8 cellular contexts compared by ENCODE assay signal in genomic region chr2:26245231-26245732, GRCh38. TPM values are rescaled to one million over a fixed set of nuclear protein-coding genes. Genes with fewer than 3 reads are reported as not detected.
A peak's percentile ranks its signal among the peaks of the same experiment; 100 is the strongest.
DNase-seq lines count a peak whose midpoint lies in the region; ATAC-seq and TF ChIP-seq lines count a peak whose summit lies in the region.

No MANE protein-coding gene starts in this region.

- H3K9ac ChIP-seq in KMS-11, result peak overlapping the region; percentile 89; the same call in 1 of the 2 replicates

- 0 to 1% methylated on average over 21 of the region's 21 CpGs for WGBS in ectodermal cell, 2 experiments
- 0% methylated on average over 5 to 14 of the region's 21 CpGs for WGBS in mesodermal cell (ENCODE audit: insufficient coverage in 2 of 2), 2 experiments

- H2AFZ ChIP-seq in KMS-11 (ENCODE audit: low read depth), result peak overlapping the region; percentile 97; the same call in 1 of the 2 replicates

- no peaks in the 10 kb centered on the region for H4K20me1 ChIP-seq in KMS-11 (ENCODE audit: insufficient read depth)

- no peaks in the 10 kb centered on the region for H3K27me3 ChIP-seq in KMS-11 (ENCODE audit: insufficient read depth, low read depth)
- no peaks in the 10 kb centered on the region for H3K27me3 ChIP-seq in ectodermal cell (ENCODE audit: control insufficient read depth, insufficient read depth, low read length, poor library complexity, severe bottlenecking)

- ATAC-seq in GM21423 (IDR thresholded peaks at IDR 0.05; ENCODE audit: unreplicated experiment), result peak; percentile 14
- peak; percentile 14 to 18 for ATAC-seq in activated CD4-positive, CD25-positive, alpha-beta regulatory T cell treated with anti-CD3 and anti-CD28 coated beads, Interleukin-2, amount 50 U/mL, for 24 hours

- H3K9me3 ChIP-seq in ectodermal cell (ENCODE audit: control insufficient read depth, low read length) (no peaks in the 10 kb centered on the region), mesodermal cell (ENCODE audit: control insufficient read depth, low read length) (no peaks in the 10 kb centered on the region)

- H3K4me1 ChIP-seq in KMS-11 (ENCODE audit: low read depth, poor library complexity, severe bottlenecking) (peaks cover 49% of the 10 kb centered on the region), ectodermal cell (ENCODE audit: control insufficient read depth, insufficient read depth, low read length) (no peaks in the 10 kb centered on the region), mesodermal cell (ENCODE audit: control insufficient read depth, insufficient read depth, low read length, poor library complexity, severe bottlenecking) (peaks cover 11% of the 10 kb centered on the region)

- H3K4me3 ChIP-seq in KMS-11 (IDR thresholded peaks at IDR 0.05; ENCODE audit: insufficient read depth, low read depth, low read length) (peak overlapping the region; percentile 96), ectodermal cell (ENCODE audit: insufficient read depth, low read depth, low read length) (peak overlapping the region; percentile 92), mesodermal cell (ENCODE audit: extremely low read depth, insufficient read depth, low read length, poor library complexity, severe bottlenecking) (peak overlapping the region; percentile 91)

- peak overlapping the region; percentile 61 for H3K4me2 ChIP-seq in KMS-11

- TF ChIP-seq CTCF in KMS-11 (conservative IDR thresholded peaks at IDR 0.05; ENCODE audit: low read depth, low read length), result no peak

- peaks cover 96% of the 10 kb centered on the region for H3K79me2 ChIP-seq in KMS-11 (ENCODE audit: insufficient read depth, low read depth)

- H3K36me3 ChIP-seq in KMS-11 (ENCODE audit: insufficient read depth) (no peaks in the 10 kb centered on the region), ectodermal cell (ENCODE audit: control insufficient read depth, insufficient read depth, low read length) (no peaks in the 10 kb centered on the region), mesodermal cell (ENCODE audit: control insufficient read depth, insufficient read depth, low read length) (no peaks in the 10 kb centered on the region)

- DNase-seq in DMS 273 (lab: John Stamatoyannopoulos, UW; ENCODE audit: unreplicated experiment), result peak; percentile 69
- DNase-seq in stimulated activated CD8-positive, alpha-beta memory T cell treated with anti-CD3 and anti-CD28 coated beads, Interleukin-4, amount 100 ng/mL, for 1 hour (ENCODE audit: low read depth in 2 of 2, low spot score in 1 of 2), result peak; percentile 15 to 31
- no peak for DNase-seq in NCI-H446 (lab: John Stamatoyannopoulos, UW)

- H3K27ac ChIP-seq in KMS-11, result peak overlapping the region; percentile 94
- no peak overlapping the region for H3K27ac ChIP-seq in ectodermal cell (ENCODE audit: insufficient read depth, low read depth, low read length, poor library complexity, severe bottlenecking)
- H3K27ac ChIP-seq in mesodermal cell (ENCODE audit: low read depth, low read length, severe bottlenecking), result peak overlapping the region; percentile 99

RNA-seq across cellular contexts. Expression of gene HADHB, which starts 0.5 kb away (rescaled TPM):
- 44.7 TPM for polyA plus RNA-seq in ectodermal cell (2013, experiment 1 of 4)
- 44.0 TPM for polyA plus RNA-seq in ectodermal cell (2013, experiment 2 of 4)
- 34.2 TPM for polyA plus RNA-seq in ectodermal cell (2013, experiment 3 of 4)
- polyA plus RNA-seq in ectodermal cell (2013, experiment 4 of 4), result 38.8 TPM
- 62.2 TPM for polyA plus RNA-seq in mesodermal cell (2013, experiment 1 of 2)
- 64.1 TPM for polyA plus RNA-seq in mesodermal cell (2013, experiment 2 of 2)

RNA-seq across cellular contexts. Expression of gene HADHA, which starts 0.8 kb away (rescaled TPM):
- 124 TPM for polyA plus RNA-seq in ectodermal cell (2013, experiment 1 of 4)
- 124 TPM for polyA plus RNA-seq in ectodermal cell (2013, experiment 2 of 4)
- 96.3 TPM for polyA plus RNA-seq in ectodermal cell (2013, experiment 3 of 4)
- 107 TPM for polyA plus RNA-seq in ectodermal cell (2013, experiment 4 of 4)
- 128 TPM for polyA plus RNA-seq in mesodermal cell (2013, experiment 1 of 2)
- 126 TPM for polyA plus RNA-seq in mesodermal cell (2013, experiment 2 of 2)

Comparison
In these comparisons a context has a peak if more than half of its experiments do, and no peak if none do; other contexts are left out.
1. DNase-seq: peak in DMS 273 (single experiment) and stimulated activated CD8-positive, alpha-beta memory T cell treated with anti-CD3 and anti-CD28 coated beads, Interleukin-4, amount 100 ng/mL, for 1 hour (2 of 2); none in NCI-H446 (0 of 2).
2. Peak in every context shown above with its lines, with median percentiles within 50 percentile points of each other: H3K4me3 ChIP-seq.